Comparison of ENCODE assay signal across 18 cellular contexts in genomic region chr11:44746894-44747293, GRCh38. TPM values are rescaled to one million over a fixed set of nuclear protein-coding genes. Genes with fewer than 3 reads are reported as not detected.
DNase-seq lines count a peak whose midpoint lies in the region; ATAC-seq lines count a peak whose summit lies in the region.
"Had no signal": no experiment of that assay in that cellular context is flagged by ENCODE, and none has a peak within 500 bp of the region (broad histone marks: within the 10 kb centered on the region; RNA-seq: fewer than 3 reads in every experiment).

No MANE protein-coding gene starts in this region.

- H3K9me3 ChIP-seq in CD4-positive, CD25-positive, alpha-beta regulatory T cell (ENCODE audit: control insufficient read depth in 2 of 2, low read length in 2 of 2), result no peaks in the 10 kb centered on the region
- no peaks in the 10 kb centered on the region for H3K9me3 ChIP-seq in adipocyte (ENCODE audit: control insufficient read depth, low read length)
- H3K9me3 ChIP-seq: HAP-1, Peyer's patch had no signal

- ATAC-seq in CD4-positive, CD25-positive, alpha-beta regulatory T cell (ENCODE audit: low read depth in 2 of 2), result no peak
- ATAC-seq in Right ventricle myocardium superior (ENCODE audit: poor library complexity) (peak; percentile 93), GM21717 (IDR thresholded peaks at IDR 0.05; ENCODE audit: unreplicated experiment) (no peak), HG02610 (IDR thresholded peaks at IDR 0.05; ENCODE audit: unreplicated experiment) (no peak)
- ATAC-seq: esophagus mucosa; stimulated activated naive CD8-positive, alpha-beta T cell treated with anti-CD3 and anti-CD28 coated beads, Interleukin-15, amount 100 ng/mL, for 72 hours had no signal

- no peak overlapping the region for H3K4me3 Mint-ChIP-seq in CD4-positive, CD25-positive, alpha-beta regulatory T cell
- H3K4me3 Mint-ChIP-seq: activated naive CD8-positive, alpha-beta T cell treated with anti-CD3 and anti-CD28 coated beads, Interleukin-2, amount 10 ng/mL, durations not matched to agents 7 days and 5 days; stimulated activated naive CD8-positive, alpha-beta T cell treated with anti-CD3 and anti-CD28 coated beads, Interleukin-15, amount 100 ng/mL, for 72 hours; T-helper 1 cell treated with Interleukin-12 subunit alpha and Interleukin-12 subunit beta and Interleukin-4 antibody, amounts not matched to agents 30 μg/mL and 1 μg/mL, for 36 hours had no signal

- peaks cover 16% of the 10 kb centered on the region for H3K4me1 ChIP-seq in CD4-positive, CD25-positive, alpha-beta regulatory T cell (ENCODE audit: control insufficient read depth, insufficient read depth, low read length, poor library complexity, severe bottlenecking)
- peaks cover 35% of the 10 kb centered on the region for H3K4me1 ChIP-seq in adipocyte (ENCODE audit: control insufficient read depth, insufficient read depth, low read length)

- peaks cover 15% of the 10 kb centered on the region for H3K36me3 Mint-ChIP-seq in CD4-positive, CD25-positive, alpha-beta regulatory T cell
- H3K36me3 Mint-ChIP-seq: activated naive CD8-positive, alpha-beta T cell treated with anti-CD3 and anti-CD28 coated beads, Interleukin-2, amount 10 ng/mL, durations not matched to agents 7 days and 5 days had no signal

- intact Hi-C loops in Right ventricle myocardium superior (cut with DNase I), result no loop called here

- H3K36me3 ChIP-seq in CD4-positive, CD25-positive, alpha-beta regulatory T cell (ENCODE audit: control insufficient read depth, insufficient read depth, low read length), result no peaks in the 10 kb centered on the region
- no peaks in the 10 kb centered on the region for H3K36me3 ChIP-seq in adipocyte (ENCODE audit: control insufficient read depth, insufficient read depth, low read length, severe bottlenecking)
- H3K36me3 ChIP-seq: HAP-1, Peyer's patch had no signal

- no peaks in the 10 kb centered on the region for H3K27me3 Mint-ChIP-seq in CD4-positive, CD25-positive, alpha-beta regulatory T cell

- no peak overlapping the region for H3K4me3 ChIP-seq in CD4-positive, CD25-positive, alpha-beta regulatory T cell (ENCODE audit: low read depth, low read length)
- H3K4me3 ChIP-seq in adipocyte (ENCODE audit: low read length), result no peak overlapping the region
- H3K4me3 ChIP-seq: HAP-1, Peyer's patch had no signal

- peak overlapping the region; percentile 20 for H3K9ac ChIP-seq in adipocyte (ENCODE audit: low read length)
- H3K9ac ChIP-seq: KMS-11 had no signal

- H3K27me3 ChIP-seq in CD4-positive, CD25-positive, alpha-beta regulatory T cell (ENCODE audit: control insufficient read depth, insufficient read depth, low read length), result no peaks in the 10 kb centered on the region
- peaks cover under 1% of the 10 kb centered on the region for H3K27me3 ChIP-seq in adipocyte (replicated peaks; ENCODE audit: control insufficient read depth, insufficient read depth, low read length)
- H3K27me3 ChIP-seq: Peyer's patch had no signal

- no peak for DNase-seq in CD4-positive, CD25-positive, alpha-beta regulatory T cell
- no peak for DNase-seq in adipocyte (ENCODE audit: low read depth)
- DNase-seq in Right ventricle myocardium superior, result peak; percentile 81
- DNase-seq in nucleus accumbens (lab: John Stamatoyannopoulos, UW), result peak in 45 of 56 donors; percentile 13 to 75 (median 35)
- DNase-seq in activated CD4-positive, alpha-beta T cell treated with anti-CD3 and anti-CD28 coated beads, Interleukin-2, amount 50 U/mL, for 4 hours, result no peak
- no peak for DNase-seq in stimulated activated CD4-positive, alpha-beta T cell treated with anti-CD3 and anti-CD28 coated beads, Interleukin-2, amount 100 ng/mL, for 48 hours
- DNase-seq: activated naive CD8-positive, alpha-beta T cell treated with anti-CD3 and anti-CD28 coated beads, Interleukin-2, amount 10 ng/mL, durations not matched to agents 7 days and 5 days; DMS79; NCI-H146; NCI-H510A; stimulated activated naive CD8-positive, alpha-beta T cell treated with anti-CD3 and anti-CD28 coated beads, Interleukin-15, amount 100 ng/mL, for 72 hours had no signal

- H3K4me1 Mint-ChIP-seq in CD4-positive, CD25-positive, alpha-beta regulatory T cell, result peaks cover 6 to 49% (median 22%) of the 10 kb centered on the region in 4 donors

- H3K27ac ChIP-seq in CD4-positive, CD25-positive, alpha-beta regulatory T cell (ENCODE audit: insufficient read depth, low read length, poor library complexity, severe bottlenecking), result no peak overlapping the region
- H3K27ac ChIP-seq: KMS-11 had no signal

- H3K9me3 Mint-ChIP-seq in CD4-positive, CD25-positive, alpha-beta regulatory T cell, result no peaks in the 10 kb centered on the region
- H3K9me3 Mint-ChIP-seq: activated naive CD8-positive, alpha-beta T cell treated with anti-CD3 and anti-CD28 coated beads, Interleukin-2, amount 10 ng/mL, durations not matched to agents 7 days and 5 days; stimulated activated naive CD8-positive, alpha-beta T cell treated with anti-CD3 and anti-CD28 coated beads, Interleukin-15, amount 100 ng/mL, for 72 hours; T-helper 1 cell treated with Interleukin-12 subunit alpha and Interleukin-12 subunit beta and Interleukin-4 antibody, amounts not matched to agents 30 μg/mL and 1 μg/mL, for 36 hours had no signal

- peak overlapping the region; percentile 56 to 90 (median 62) for H3K27ac Mint-ChIP-seq in CD4-positive, CD25-positive, alpha-beta regulatory T cell
- H3K27ac Mint-ChIP-seq: activated naive CD8-positive, alpha-beta T cell treated with anti-CD3 and anti-CD28 coated beads, Interleukin-2, amount 10 ng/mL, durations not matched to agents 7 days and 5 days; stimulated activated naive CD8-positive, alpha-beta T cell treated with anti-CD3 and anti-CD28 coated beads, Interleukin-15, amount 100 ng/mL, for 72 hours; T-helper 1 cell treated with Interleukin-12 subunit alpha and Interleukin-12 subunit beta and Interleukin-4 antibody, amounts not matched to agents 30 μg/mL and 1 μg/mL, for 36 hours had no signal

RNA-seq across cellular contexts. Expression of gene TSPAN18, which starts 20.1 kb away (rescaled TPM):
- total RNA-seq in CD4-positive, CD25-positive, alpha-beta regulatory T cell, result 36.9 TPM
- polyA plus RNA-seq in CD4-positive, CD25-positive, alpha-beta regulatory T cell, result 1 to 10 TPM; 3.2 to 5.9 (median 4.2) TPM
- 99.7 TPM for total RNA-seq in Right ventricle myocardium superior

Comparison
In these comparisons a context has a peak if more than half of its experiments do, and no peak if none do; other contexts are left out.
1. DNase-seq: peak in Right ventricle myocardium superior (single experiment) and nucleus accumbens (45 of 56); none in CD4-positive, CD25-positive, alpha-beta regulatory T cell (0 of 3), adipocyte (single experiment), activated CD4-positive, alpha-beta T cell treated with anti-CD3 and anti-CD28 coated beads, Interleukin-2, amount 50 U/mL, for 4 hours (0 of 2) and stimulated activated CD4-positive, alpha-beta T cell treated with anti-CD3 and anti-CD28 coated beads, Interleukin-2, amount 100 ng/mL, for 48 hours (0 of 2).